13 cellular contexts compared by ENCODE assay signal in genomic region chr15:68888419-68888818, GRCh38. TPM values are rescaled to one million over a fixed set of nuclear protein-coding genes. Genes with fewer than 3 reads are reported as not detected.
DNase-seq lines count a peak whose midpoint lies in the region; ATAC-seq and TF ChIP-seq lines count a peak whose summit lies in the region.
"Had no signal": no experiment of that assay in that cellular context is flagged by ENCODE, and none has a peak within 500 bp of the region (broad histone marks: within the 10 kb centered on the region; RNA-seq: fewer than 3 reads in every experiment).

No MANE protein-coding gene starts in this region.

- DNase-seq in CD14-positive monocyte (ENCODE audit: low spot score) (no peak), GM13977 (ENCODE audit: low spot score) (peak; percentile 22), iPS-NIHi7 (ENCODE audit: extremely low spot score) (peak; percentile 67), NCI-H82 (lab: John Stamatoyannopoulos, UW) (no peak)
- DNase-seq: activated CD4-positive, CD25-positive, alpha-beta regulatory T cell; GF-D8; NCI-H2029 had no signal

- peaks cover 0 to 11% (median 5%) of the 10 kb centered on the region in 3 donors for H3K27me3 Mint-ChIP-seq in CD14-positive monocyte (ENCODE audit: low read depth in 3 of 3)
- H3K27me3 Mint-ChIP-seq in activated T-helper 17 cell treated with anti-CD3 and anti-CD28 coated beads, Interleukin-2, amount 50 U/mL, for 72 hours = peaks cover 3% of the 10 kb centered on the region

- no peak overlapping the region for H3K27ac Mint-ChIP-seq in CD14-positive monocyte
- no peak overlapping the region for H3K27ac Mint-ChIP-seq in activated T-helper 17 cell treated with anti-CD3 and anti-CD28 coated beads, Interleukin-2, amount 50 U/mL, for 72 hours
- H3K27ac Mint-ChIP-seq: activated naive CD4-positive, alpha-beta T cell treated with anti-CD3 and anti-CD28 coated beads, Interleukin-2, amount 50 U/mL, for 72 hours had no signal

- intact Hi-C loops in CD14-positive monocyte (cut with micrococcal nuclease) = no loop called here

- TF ChIP-seq CTCF in CD14-positive monocyte (IDR thresholded peaks at IDR 0.05) (no peak), GM13977 (IDR thresholded peaks at IDR 0.05; ENCODE audit: extremely low read depth, insufficient read depth, missing control alignments) (no peak)

- peak overlapping the region; percentile 62 to 76 for H3K4me3 Mint-ChIP-seq in CD14-positive monocyte
- H3K4me3 Mint-ChIP-seq in activated T-helper 17 cell treated with anti-CD3 and anti-CD28 coated beads, Interleukin-2, amount 50 U/mL, for 72 hours = peak overlapping the region; percentile 31

- H3K4me1 Mint-ChIP-seq in CD14-positive monocyte = peaks cover 3% of the 10 kb centered on the region
- H3K4me1 Mint-ChIP-seq in activated T-helper 17 cell treated with anti-CD3 and anti-CD28 coated beads, Interleukin-2, amount 50 U/mL, for 72 hours = no peaks in the 10 kb centered on the region

- H3K9me3 Mint-ChIP-seq in CD14-positive monocyte = peaks cover 0 to 3% (median 0%) of the 10 kb centered on the region in 7 donors
- H3K9me3 Mint-ChIP-seq in activated T-helper 17 cell treated with anti-CD3 and anti-CD28 coated beads, Interleukin-2, amount 50 U/mL, for 72 hours = no peaks in the 10 kb centered on the region
- H3K9me3 Mint-ChIP-seq: activated naive CD4-positive, alpha-beta T cell treated with anti-CD3 and anti-CD28 coated beads, Interleukin-2, amount 50 U/mL, for 72 hours had no signal

- no peak for ATAC-seq in activated T-helper 17 cell treated with anti-CD3 and anti-CD28 coated beads, Interleukin-2, amount 50 U/mL, for 72 hours (replicated peaks)
- ATAC-seq in HG02970 (IDR thresholded peaks at IDR 0.05; ENCODE audit: low FRiP score, unreplicated experiment) (no peak), GM18909 (IDR thresholded peaks at IDR 0.05; ENCODE audit: poor library complexity, unreplicated experiment) (no peak), GM21360 (IDR thresholded peaks at IDR 0.05; ENCODE audit: unreplicated experiment) (no peak)

- in situ Hi-C loops in GM13977 (cut with MboI; ENCODE audit: low pct_unique_long_range_greater_than_20kb, low sequenced_read_pairs, unreplicated experiment) = loop anchor here (25.0 kb wide), 1 partner anchor 326 kb away; no protein-coding TSS in a partner anchor

- H3K36me3 Mint-ChIP-seq in CD14-positive monocyte = no peaks in the 10 kb centered on the region
- no peaks in the 10 kb centered on the region for H3K36me3 Mint-ChIP-seq in activated T-helper 17 cell treated with anti-CD3 and anti-CD28 coated beads, Interleukin-2, amount 50 U/mL, for 72 hours (ENCODE audit: low read depth)

RNA-seq across cellular contexts. Expression of gene SPESP1, which starts 41.9 kb away (rescaled TPM):
- under 1 TPM; 0.47 to 0.86 TPM for polyA plus RNA-seq in CD14-positive monocyte
- 1 to 10 TPM in 1 of 2 donors, under 1 TPM in 1; 0.86 to 1.1 TPM for total RNA-seq in activated T-helper 17 cell treated with anti-CD3 and anti-CD28 coated beads, Interleukin-2, amount 50 U/mL, for 72 hours
- total RNA-seq: SJCRH30 had no signal

Comparison
In these comparisons a context has a peak if more than half of its experiments do, and no peak if none do; other contexts are left out.
1. DNase-seq: peak in GM13977 (single experiment) and iPS-NIHi7 (single experiment); none in CD14-positive monocyte (single experiment) and NCI-H82 (single experiment).